In the genomic region with DNA sequence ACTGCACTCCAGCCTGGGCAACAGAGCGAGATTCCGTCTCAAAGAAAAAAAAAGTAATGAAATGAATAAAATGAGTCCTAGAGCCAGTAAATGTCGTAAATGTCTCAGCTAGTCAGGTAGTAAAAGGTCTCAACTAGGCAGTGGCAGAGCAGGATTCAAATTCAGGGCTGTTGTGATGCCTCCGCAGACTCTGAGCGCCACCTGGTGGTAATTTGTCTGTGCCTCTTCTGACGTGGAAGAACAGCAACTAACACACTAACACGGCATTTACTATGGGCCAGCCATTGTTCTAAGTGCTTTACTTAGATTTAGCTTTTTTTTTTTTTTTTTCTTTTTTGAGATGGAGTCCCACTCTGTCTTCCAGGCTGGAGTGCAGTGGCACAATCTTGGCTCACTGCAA, we compare ENCODE assay signal across 8 cellular contexts. TPM values are rescaled to one million over a fixed set of nuclear protein-coding genes. Genes with fewer than 3 reads are reported as not detected.
DNase-seq lines count a peak whose midpoint lies in the region; ATAC-seq and TF ChIP-seq lines count a peak whose summit lies in the region.

No MANE protein-coding gene starts in this region.

- H3K4me1 Mint-ChIP-seq in HFFc6 (ENCODE audit: low read depth): no peaks in the 10 kb centered on the region
- H3K4me1 Mint-ChIP-seq in naive B cell: no peaks in the 10 kb centered on the region

- no peaks in the 10 kb centered on the region for H3K79me2 ChIP-seq in OCI-LY1 (ENCODE audit: insufficient read depth, low read length)

- H3K36me3 Mint-ChIP-seq in HFFc6 (ENCODE audit: low read depth): no peaks in the 10 kb centered on the region
- H3K36me3 Mint-ChIP-seq in naive B cell: no peaks in the 10 kb centered on the region

- no peak overlapping the region for H3K4me2 ChIP-seq in OCI-LY1 (ENCODE audit: low read length)

- H3K27ac ChIP-seq in OCI-LY1 (ENCODE audit: low read depth, low read length, poor library complexity, severe bottlenecking): no peak overlapping the region

- peak; percentile 92 for TF ChIP-seq CTCF in HFFc6 (IDR thresholded peaks at IDR 0.05)
- peak; percentile 77 for TF ChIP-seq CTCF in OCI-LY1 (IDR thresholded peaks at IDR 0.05; ENCODE audit: low read length)
- peak; percentile 82 for TF ChIP-seq CTCF in epithelial cell of proximal tubule (conservative IDR thresholded peaks at IDR 0.05; ENCODE audit: low read depth, low read length)

- H3K27ac Mint-ChIP-seq in HFFc6 (no peak overlapping the region), naive B cell (peak overlapping the region in 1 of 6 donors; percentile 37)

- H3K9me3 Mint-ChIP-seq in HFFc6 (no peaks in the 10 kb centered on the region), naive B cell (no peaks in the 10 kb centered on the region)

- no peaks in the 10 kb centered on the region for H3K36me3 ChIP-seq in OCI-LY1 (ENCODE audit: insufficient read depth, low read length)

- no peaks in the 10 kb centered on the region for H3K9me2 ChIP-seq in OCI-LY1 (ENCODE audit: low read depth, low read length)

- H3K9ac ChIP-seq in OCI-LY1 (ENCODE audit: low read length): no peak overlapping the region

- no peaks in the 10 kb centered on the region for H4K20me1 ChIP-seq in OCI-LY1 (ENCODE audit: insufficient read depth, low read length)

- H2AFZ ChIP-seq in OCI-LY1 (ENCODE audit: low read length): no peak overlapping the region

- no peaks in the 10 kb centered on the region for H3F3A ChIP-seq in OCI-LY1 (ENCODE audit: insufficient read depth, low read length)

- ATAC-seq in naive B cell (ENCODE audit: low read depth in 2 of 2): peak; percentile 83 to 91
- no peak for ATAC-seq in HG03196 (IDR thresholded peaks at IDR 0.05; ENCODE audit: unreplicated experiment)

- H3K27me3 Mint-ChIP-seq in HFFc6 (ENCODE audit: insufficient read depth) (peaks cover 14% of the 10 kb centered on the region), naive B cell (peaks cover 5 to 15% (median 9%) of the 10 kb centered on the region in 3 donors)

- H3K27me3 ChIP-seq in OCI-LY1 (ENCODE audit: insufficient read depth, low read length): no peaks in the 10 kb centered on the region

- H3K4me3 Mint-ChIP-seq in HFFc6 (no peak overlapping the region), naive B cell (no peak overlapping the region)

- no peaks in the 10 kb centered on the region for H3K4me1 ChIP-seq in OCI-LY1 (ENCODE audit: insufficient read depth, low read length, severe bottlenecking)

- DNase-seq in C1 segment of cervical spinal cord (lab: John Stamatoyannopoulos, UW): peak in 9 of 14 donors; percentile 2 to 49 (median 8)
- DNase-seq in HFFc6: peak; percentile 78
- DNase-seq in activated CD8-positive, alpha-beta memory T cell treated with anti-CD3 and anti-CD28 coated beads, Interleukin-2, amount 50 U/mL, for 1 hour (ENCODE audit: extremely low read depth): peak; percentile 82
- no peak for DNase-seq in epithelial cell of proximal tubule (ENCODE audit: low read depth)
- DNase-seq in naive B cell: peak; percentile 65
- peak; percentile 45 to 76 for DNase-seq in stimulated activated CD8-positive, alpha-beta memory T cell treated with anti-CD3 and anti-CD28 coated beads, Interleukin-7, amount 100 ng/mL, for 48 hours (ENCODE audit: extremely low read depth in 1 of 2, low read depth in 1 of 2)

- no peaks in the 10 kb centered on the region for H3K9me3 ChIP-seq in OCI-LY1 (ENCODE audit: low read length)

- H3K4me3 ChIP-seq in OCI-LY1 (ENCODE audit: low read depth, low read length, poor library complexity, severe bottlenecking) (no peak overlapping the region), epithelial cell of proximal tubule (ENCODE audit: low read depth, low read length) (no peak overlapping the region)

RNA-seq across cellular contexts. Expression of a gene that starts 30.2 kb away (rescaled TPM):
- not detected for total RNA-seq in HFFc6 (2021; fragmentation: NEBNext Ultra II Directional; extraction: Animal tissue kit (Norgen Biotek cat#: 25700))
- not detected in 2 replicates for total RNA-seq in epithelial cell of proximal tubule
- polyA plus RNA-seq in naive B cell (ENCODE audit: low read depth in 6 of 6): under 1 TPM in 1 of 6 donors, not detected in 5; 0.13 TPM

RNA-seq across cellular contexts. Expression of a gene that starts 48.6 kb away (rescaled TPM):
- total RNA-seq in HFFc6 (2021; fragmentation: NEBNext Ultra II Directional; extraction: Animal tissue kit (Norgen Biotek cat#: 25700)): 1 to 10 TPM in 3 of 6 experiments, under 1 TPM in 3; 0.65 to 1.6 (median 1.1) TPM
- total RNA-seq in epithelial cell of proximal tubule: 4.9 and 24.7 TPM in 2 replicates
- not detected for polyA plus RNA-seq in naive B cell (ENCODE audit: low read depth in 6 of 6)

RNA-seq across cellular contexts. Expression of a gene that starts 56.2 kb away (rescaled TPM):
- not detected for total RNA-seq in HFFc6 (2021; fragmentation: NEBNext Ultra II Directional; extraction: Animal tissue kit (Norgen Biotek cat#: 25700))
- not detected in 2 replicates for total RNA-seq in epithelial cell of proximal tubule
- polyA plus RNA-seq in naive B cell (ENCODE audit: low read depth in 6 of 6): not detected
